ENCODE assay signal across 10 cellular contexts in genomic region chr1:116095027-116095426, GRCh38. TPM values are rescaled to one million over a fixed set of nuclear protein-coding genes. Genes with fewer than 3 reads are reported as not detected.
"Had no signal": no experiment of that assay in that cellular context is flagged by ENCODE, and none has a peak within 500 bp of the region (broad histone marks: within the 10 kb centered on the region; RNA-seq: fewer than 3 reads in every experiment).

No MANE protein-coding gene starts in this region.

- FAIRE-seq: HepG2, HTR-8/SVneo had no signal

- ATAC-seq: HepG2 had no signal

- H3K4me2 ChIP-seq: KMS-11 had no signal

- H3K9ac ChIP-seq: KMS-11 had no signal

- H3K27ac Mint-ChIP-seq: IgD-negative memory B cell had no signal

- DNase-seq: IMR-90, KBM-7, KG1 had no signal

- H3K27ac ChIP-seq: HL-60, KMS-11 had no signal

- H3K4me3 Mint-ChIP-seq: IgD-negative memory B cell had no signal

- H3K4me1 Mint-ChIP-seq: IgD-negative memory B cell had no signal

RNA-seq across cellular contexts. Expression of gene MAB21L3, which starts 16.2 kb away (rescaled TPM):
- total RNA-seq: HT-29, HT1080, IMR-90 had no signal
- polyA plus RNA-seq: IgD-negative memory B cell, IMR-90 had no signal
